Comparison of ENCODE assay signal across 9 cellular contexts in genomic region chr1:114482585-114482984, GRCh38. TPM values are rescaled to one million over a fixed set of nuclear protein-coding genes. Genes with fewer than 3 reads are reported as not detected.
A peak's percentile ranks its signal among the peaks of the same experiment; 100 is the strongest.
DNase-seq lines count a peak whose midpoint lies in the region; ATAC-seq and TF ChIP-seq lines count a peak whose summit lies in the region.
"Had no signal": no experiment of that assay in that cellular context is flagged by ENCODE, and none has a peak within 500 bp of the region (broad histone marks: within the 10 kb centered on the region; RNA-seq: fewer than 3 reads in every experiment).

No MANE protein-coding gene starts in this region.

- ATAC-seq in GM18511 (IDR thresholded peaks at IDR 0.05; ENCODE audit: unreplicated experiment) (peak; percentile 87), GM21619 (IDR thresholded peaks at IDR 0.05; ENCODE audit: unreplicated experiment) (peak; percentile 93), right lobe of liver (peak in 3 of 4 donors; percentile 34 to 58 (median 45))

- H3K4me1 ChIP-seq in right lobe of liver: no peaks in the 10 kb centered on the region

- H3K27ac Mint-ChIP-seq in MCF 10A (ENCODE audit: low read depth, unreplicated experiment) (no peak overlapping the region), mesothelial cell of epicardium (no peak overlapping the region)

- intact Hi-C loops in right lobe of liver (cut with DNase I): no loop called here
- intact Hi-C loops in MCF 10A (cut with micrococcal nuclease): no loop called here

- BruUV-seq in MCF 10A (replicated peaks; lab: Mats Ljungman, UMichigan): no TSS peak

- H3K9me3 ChIP-seq in right lobe of liver: no peaks in the 10 kb centered on the region

- H3K9me3 Mint-ChIP-seq in MCF 10A (ENCODE audit: unreplicated experiment) (peaks cover 21% of the 10 kb centered on the region), mesothelial cell of epicardium (peaks cover 39% of the 10 kb centered on the region)

- H3K4me1 Mint-ChIP-seq in MCF 10A (ENCODE audit: insufficient read depth, unreplicated experiment) (peaks cover 20% of the 10 kb centered on the region), mesothelial cell of epicardium (no peaks in the 10 kb centered on the region)

- no peaks in the 10 kb centered on the region for H3K36me3 ChIP-seq in right lobe of liver

- TF ChIP-seq POLR2A in right lobe of liver (IDR thresholded peaks at IDR 0.05): no peak

- no peak overlapping the region for H3K4me3 Mint-ChIP-seq in MCF 10A (ENCODE audit: unreplicated experiment)
- H3K4me3 Mint-ChIP-seq in mesothelial cell of epicardium: no peak overlapping the region

- peaks cover 5% of the 10 kb centered on the region for H3K36me3 Mint-ChIP-seq in MCF 10A (ENCODE audit: insufficient read depth, unreplicated experiment)
- peaks cover 38% of the 10 kb centered on the region for H3K36me3 Mint-ChIP-seq in mesothelial cell of epicardium

- WGBS in right lobe of liver (ENCODE audit: insufficient coverage, low coverage, low lambda C conversion rate, missing lambda C conversion rate): 32% methylated on average over 2 of the region's 3 CpGs

- TF ChIP-seq CTCF in right lobe of liver (IDR thresholded peaks at IDR 0.05) (no peak), MCF 10A (IDR thresholded peaks at IDR 0.05; ENCODE audit: unreplicated experiment) (no peak), mesothelial cell of epicardium (IDR thresholded peaks at IDR 0.05; ENCODE audit: unreplicated experiment) (no peak)

- POLR2A ChIA-PET in MCF 10A (lab: Yijun Ruan, JAX): interaction anchor here (0.9 to 1.3 kb wide), 2 partner anchors 29 kb away, joined by 4 read pairs; partner anchors contain the start of gene TRIM33

- H3K27me3 ChIP-seq in right lobe of liver: no peaks in the 10 kb centered on the region

- H3K27ac ChIP-seq in right lobe of liver: no peak overlapping the region

- no peak overlapping the region for H3K4me3 ChIP-seq in right lobe of liver

- CTCF ChIA-PET in MCF 10A (lab: Yijun Ruan, JAX): interaction anchor here (0.6 to 0.7 kb wide), 2 partner anchors 20 to 69 kb away, joined by 3 to 4 read pairs; no protein-coding TSS in a partner anchor

- peak; percentile 87 for DNase-seq in NOMO-1 treated with DMSO at 0.1 percent for 48 hours (lab: John Stamatoyannopoulos, UW; ENCODE audit: unreplicated experiment)
- DNase-seq in right lobe of liver: no peak
- DNase-seq in MCF 10A (ENCODE audit: unreplicated experiment): no peak
- DNase-seq in AG20443 (ENCODE audit: low spot score): no peak
- no peak for DNase-seq in mesothelial cell of epicardium (ENCODE audit: low spot score in 2 of 2, unreplicated experiment in 2 of 2)
- DNase-seq in NCI-H748 (lab: John Stamatoyannopoulos, UW; ENCODE audit: unreplicated experiment): no peak
- DNase-seq: stimulated activated CD4-positive, alpha-beta T cell treated with anti-CD3 and anti-CD28 coated beads, Interleukin-1b, Interleukin-23, amount 100 ng/mL, for 48 hours had no signal

- no peaks in the 10 kb centered on the region for H3K27me3 Mint-ChIP-seq in MCF 10A (ENCODE audit: insufficient read depth, unreplicated experiment)
- H3K27me3 Mint-ChIP-seq in mesothelial cell of epicardium (ENCODE audit: low read depth): no peaks in the 10 kb centered on the region

RNA-seq across cellular contexts. Expression of gene TRIM33, which starts 28.4 kb away (rescaled TPM):
- total RNA-seq in right lobe of liver (10 to 100 TPM; 13.9 to 18.0 (median 15.0) TPM), MCF 10A (2022) (33.2 and 38.3 TPM in 2 replicates), mesothelial cell of epicardium (66.9 to 72.3 TPM (median 71.3 TPM) in 3 replicates)
